Comparison of ENCODE assay signal across 8 cellular contexts in the genomic region with DNA sequence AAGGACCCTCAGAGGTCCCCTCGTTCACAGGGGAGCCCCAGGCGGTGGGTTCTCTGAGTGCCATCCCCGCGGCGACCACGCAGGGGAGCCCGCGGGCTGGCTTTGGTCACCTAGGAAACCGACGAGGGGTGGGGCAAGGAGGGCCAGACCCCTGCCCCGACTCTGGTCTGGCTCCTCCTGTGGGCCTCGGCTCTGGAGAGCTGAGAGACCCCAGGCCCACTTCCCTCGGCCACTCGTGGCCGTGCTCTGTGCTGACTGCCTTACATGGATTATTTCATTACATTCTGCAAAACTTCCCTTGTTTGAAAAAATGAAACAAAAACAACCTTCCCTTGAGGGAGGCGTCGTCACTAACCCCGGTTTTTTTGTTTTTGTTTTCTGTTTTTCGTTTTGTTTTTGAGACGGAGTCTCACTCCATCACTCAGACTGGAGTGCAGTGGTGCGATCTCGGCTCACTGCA. TPM values are rescaled to one million over a fixed set of nuclear protein-coding genes. Genes with fewer than 3 reads are reported as not detected.
DNase-seq lines count a peak whose midpoint lies in the region; ATAC-seq, FAIRE-seq and TF ChIP-seq lines count a peak whose summit lies in the region.

No MANE protein-coding gene starts in this region.

- peak overlapping the region; percentile 23; the same call in 1 of the 2 replicates for H3K4me3 ChIP-seq in K562

- peak overlapping the region; percentile 68 for H3K4me3 Mint-ChIP-seq in T-helper 2 cell treated with Interferon-gamma antibody and Interleukin-4, amounts not matched to agents 5 μg/mL and 100 μg/mL, for 36 hours

- peaks cover 34% of the 10 kb centered on the region for H3K4me1 Mint-ChIP-seq in T-helper 2 cell treated with Interferon-gamma antibody and Interleukin-4, amounts not matched to agents 5 μg/mL and 100 μg/mL, for 36 hours (ENCODE audit: low read depth)

- peaks cover 4% of the 10 kb centered on the region; the same call in 1 of the 2 replicates for H3K9me3 ChIP-seq in K562 (replicated peaks; ENCODE audit: control insufficient read depth, insufficient read depth, low read depth, low read length)

- intact Hi-C loops in K562 (cut with micrococcal nuclease): loop anchor here (2.0 to 5.0 kb wide), 2 partner anchors 50 to 190 kb away; no protein-coding TSS in a partner anchor

- H3K27ac ChIP-seq in K562 (ENCODE audit: extremely low read depth, low read depth, low read length): no peak overlapping the region

- DNase-seq in SKM-1 treated with dmso at 0.1 percent for 144 hours (lab: John Stamatoyannopoulos, UW; ENCODE audit: unreplicated experiment) (peak; percentile 13), SKM-1 (lab: John Stamatoyannopoulos, UW; ENCODE audit: unreplicated experiment) (no peak), K562 (ENCODE audit: extremely low read depth in 1 of 4, low spot score in 3 of 4) (peak; percentile 58 to 73 (median 68)), left kidney (ENCODE audit: low read depth, low spot score) (peak; percentile 76), GOT3 (lab: John Stamatoyannopoulos, UW) (no peak)
- DNase-seq in T-helper 2 cell treated with Interferon-gamma antibody and Interleukin-4, amounts not matched to agents 5 μg/mL and 100 μg/mL, for 36 hours (ENCODE audit: low spot score): peak; percentile 70
- peak; percentile 57 to 67 for DNase-seq in stimulated activated CD4-positive, alpha-beta T cell treated with anti-CD3 and anti-CD28 coated beads, Interleukin-4, amount 100 ng/mL, for 48 hours (ENCODE audit: low read depth in 2 of 2)

- CTCF ChIA-PET in K562 (lab: Yijun Ruan, JAX; ENCODE audit: low intra/inter-chr PET ratio): interaction anchor here (1.2 kb wide), 2 partner anchors 162 to 190 kb away, joined by 4 to 5 read pairs; no protein-coding TSS in a partner anchor

- H3K36me3 Mint-ChIP-seq in T-helper 2 cell treated with Interferon-gamma antibody and Interleukin-4, amounts not matched to agents 5 μg/mL and 100 μg/mL, for 36 hours (ENCODE audit: low read depth): peaks cover 7% of the 10 kb centered on the region

- peak overlapping the region; percentile 87 for H3K27ac Mint-ChIP-seq in T-helper 2 cell treated with Interferon-gamma antibody and Interleukin-4, amounts not matched to agents 5 μg/mL and 100 μg/mL, for 36 hours

- BruUV-seq in K562 (replicated peaks; lab: Mats Ljungman, UMichigan): no TSS peak

- peak; percentile 58 to 79 for TF ChIP-seq RAD21 in K562 (CRISPR knock-in tag; conservative IDR thresholded peaks at IDR 0.05 in 1 of 2, IDR thresholded peaks at IDR 0.05 in 1 of 2)

- peak overlapping the region in 1 of 2 experiments; percentile 74; a peak in 2 of 4 replicates for H3K9ac ChIP-seq in K562 (ENCODE audit: insufficient read depth in 1 of 2, low read depth in 2 of 2, low read length in 2 of 2)

- no peaks in the 10 kb centered on the region for H3K36me3 ChIP-seq in K562 (ENCODE audit: control insufficient read depth, insufficient read depth, low read length)

- peaks cover 0 to 6% of the 10 kb centered on the region in 2 experiments; a peak in 3 of 5 replicates for H3K4me1 ChIP-seq in K562 (replicated peaks in 1 of 2; ENCODE audit: control insufficient read depth in 2 of 2, insufficient read depth in 2 of 2, low read length in 2 of 2)

- FAIRE-seq in K562 (lab: Jason Lieb, UNC): no peak

- peak overlapping the region; percentile 73 for H3K4me2 ChIP-seq in K562 (ENCODE audit: insufficient read depth, low read length)

- in situ Hi-C loops in K562 (cut with MboI): no loop called here

- H3K27me3 Mint-ChIP-seq in T-helper 2 cell treated with Interferon-gamma antibody and Interleukin-4, amounts not matched to agents 5 μg/mL and 100 μg/mL, for 36 hours (ENCODE audit: low read depth): peaks cover 4% of the 10 kb centered on the region

- H4K20me1 ChIP-seq in K562 (replicated peaks; ENCODE audit: control insufficient read depth, insufficient read depth, low read length): no peaks in the 10 kb centered on the region

- TF ChIP-seq EP300 in K562 (IDR thresholded peaks at IDR 0.05; ENCODE audit: low read length): no peak

- POLR2A ChIA-PET in K562 (lab: Yijun Ruan, JAX): no interaction called here

- ATAC-seq in HG03354 (IDR thresholded peaks at IDR 0.05; ENCODE audit: poor library complexity, severe bottlenecking, unreplicated experiment) (peak; percentile 86), K562 (peak; percentile 95)

- peak; percentile 71 to 73 (median 73) for TF ChIP-seq CTCF in K562 (IDR thresholded peaks at IDR 0.05 in 2 of 3, conservative IDR thresholded peaks at IDR 0.05 in 1 of 3; ENCODE audit: insufficient read depth in 2 of 3, low read depth in 1 of 3, low read length in 3 of 3)

- H2AFZ ChIP-seq in K562 (ENCODE audit: low read depth, low read length): peak overlapping the region; percentile 84

- no peak for TF ChIP-seq POLR2A in K562 (conservative IDR thresholded peaks at IDR 0.05)

- no peaks in the 10 kb centered on the region; a peak in 3 of 5 replicates for H3K27me3 ChIP-seq in K562 (ENCODE audit: control insufficient read depth in 2 of 2, insufficient read depth in 2 of 2, low read length in 2 of 2)

- H3K9me1 ChIP-seq in K562 (ENCODE audit: control insufficient read depth, insufficient read depth, low read length): no peaks in the 10 kb centered on the region

- no peaks in the 10 kb centered on the region for H3K79me2 ChIP-seq in K562 (ENCODE audit: control insufficient read depth, insufficient read depth, low read length)

- H3K9me3 Mint-ChIP-seq in T-helper 2 cell treated with Interferon-gamma antibody and Interleukin-4, amounts not matched to agents 5 μg/mL and 100 μg/mL, for 36 hours: peaks cover 17% of the 10 kb centered on the region

- WGBS in K562 (ENCODE audit: insufficient coverage, low coverage, missing lambda C conversion rate): 10% methylated on average over 19 of the region's 22 CpGs

RNA-seq across cellular contexts. Expression of a gene that starts 15.2 kb away (rescaled TPM):
- total RNA-seq in K562 (2011; cell fraction: chromatin; rRNA removed; ENCODE audit: low replicate concordance): 1.6 and 4.0 TPM in 2 replicates
- 0.39 and 1.7 TPM in 2 replicates for total RNA-seq in K562 (2011; cell fraction: nucleolus; rRNA removed)
- 1.1 and 1.5 TPM in 2 replicates for total RNA-seq in K562 (2011; cell fraction: nucleoplasm; rRNA removed)
- total RNA-seq in K562 (2014; rRNA removed) (0.33 and 0.68 TPM in 2 replicates), K562 (2014; rRNA removed; fragmentation: Illumina TruSeq; extraction: Trizol) (0.10 and 0.18 TPM in 2 replicates), K562 (2015; rRNA removed; fragmentation: Illumina TruSeq; extraction: Trizol) (0.54 and 0.60 TPM in 2 replicates), K562 (2021) (0.58 and 0.75 TPM in 2 replicates)
- polyA plus RNA-seq in K562 (2011; rRNA removed) (2.0 and 2.5 TPM in 2 replicates), K562 (2014; fragmentation: Illumina TruSeq; extraction: Trizol) (0.28 and 0.33 TPM in 2 replicates), K562 (2014; fragmentation: Nextera tagmentation; extraction: Ambion mirVana) (under 1 TPM in 1 of 2 experiments, not detected in 1; 0.03 TPM), K562 (2014; rRNA removed) (0.73 and 1.1 TPM in 2 replicates)
- 1.4 and 2.9 TPM in 2 replicates for polyA plus RNA-seq in K562 (2011; cell fraction: cytosol; rRNA removed)
- 6.2 and 14.7 TPM in 2 replicates for polyA plus RNA-seq in K562 (2011; cell fraction: nucleus; rRNA removed)
- polyA plus RNA-seq in K562 (2012): 1.3 and 1.6 TPM in 2 replicates
- polyA minus RNA-seq in K562 (2011; rRNA and poly(A)+ RNA removed): 1.7 and 1.8 TPM in 2 replicates
- 1.6 TPM in 1 of 2 replicates, not detected in the other for polyA minus RNA-seq in K562 (2011; cell fraction: cytosol; rRNA and poly(A)+ RNA removed)
- polyA minus RNA-seq in K562 (2011; cell fraction: nucleus; rRNA and poly(A)+ RNA removed): 1.6 and 2.6 TPM in 2 replicates

RNA-seq across cellular contexts. Expression of a gene that starts 23.1 kb away (rescaled TPM):
- 47.8 and 143 TPM in 2 replicates for total RNA-seq in K562 (2011; cell fraction: chromatin; rRNA removed; ENCODE audit: low replicate concordance)
- total RNA-seq in K562 (2011; cell fraction: nucleolus; rRNA removed): 99.9 and 118 TPM in 2 replicates
- total RNA-seq in K562 (2011; cell fraction: nucleoplasm; rRNA removed): 74.1 and 109 TPM in 2 replicates
- total RNA-seq in K562 (2014; rRNA removed) (40.4 and 59.3 TPM in 2 replicates), K562 (2014; rRNA removed; fragmentation: Illumina TruSeq; extraction: Trizol) (18.6 and 22.7 TPM in 2 replicates), K562 (2015; rRNA removed; fragmentation: Illumina TruSeq; extraction: Trizol) (45.1 and 50.1 TPM in 2 replicates), K562 (2021) (82.8 and 95.3 TPM in 2 replicates)
- polyA plus RNA-seq in K562 (2011; rRNA removed) (43.3 and 102 TPM in 2 replicates), K562 (2014; fragmentation: Illumina TruSeq; extraction: Trizol) (103 and 132 TPM in 2 replicates), K562 (2014; fragmentation: Nextera tagmentation; extraction: Ambion mirVana) (10 to 100 TPM; 25.4 to 26.8 TPM), K562 (2014; rRNA removed) (49.1 and 51.0 TPM in 2 replicates)
- 74.7 and 120 TPM in 2 replicates for polyA plus RNA-seq in K562 (2011; cell fraction: cytosol; rRNA removed)
- polyA plus RNA-seq in K562 (2011; cell fraction: nucleus; rRNA removed): 95.0 and 171 TPM in 2 replicates
- 151 and 373 TPM in 2 replicates for polyA plus RNA-seq in K562 (2012)
- polyA minus RNA-seq in K562 (2011; rRNA and poly(A)+ RNA removed): 25.1 and 30.5 TPM in 2 replicates
- polyA minus RNA-seq in K562 (2011; cell fraction: cytosol; rRNA and poly(A)+ RNA removed): 62.2 and 68.9 TPM in 2 replicates
- 69.4 and 73.9 TPM in 2 replicates for polyA minus RNA-seq in K562 (2011; cell fraction: nucleus; rRNA and poly(A)+ RNA removed)

RNA-seq across cellular contexts. Expression of a gene that starts 54.9 kb away (rescaled TPM):
- total RNA-seq in K562 (2011; cell fraction: chromatin; rRNA removed; ENCODE audit: low replicate concordance): 0.07 TPM in 1 of 2 replicates, not detected in the other
- total RNA-seq in K562 (2011; cell fraction: nucleolus; rRNA removed): not detected in 2 replicates
- 0.07 TPM in 1 of 2 replicates, not detected in the other for total RNA-seq in K562 (2011; cell fraction: nucleoplasm; rRNA removed)
- total RNA-seq in K562 (2014; rRNA removed) (not detected in 2 replicates), K562 (2014; rRNA removed; fragmentation: Illumina TruSeq; extraction: Trizol) (not detected in 2 replicates), K562 (2015; rRNA removed; fragmentation: Illumina TruSeq; extraction: Trizol) (not detected in 2 replicates), K562 (2021) (not detected in 2 replicates)
- polyA plus RNA-seq in K562 (2011; rRNA removed) (0.03 TPM in 1 of 2 replicates, not detected in the other), K562 (2014; fragmentation: Illumina TruSeq; extraction: Trizol) (not detected in 2 replicates), K562 (2014; fragmentation: Nextera tagmentation; extraction: Ambion mirVana) (not detected), K562 (2014; rRNA removed) (not detected in 2 replicates)
- polyA plus RNA-seq in K562 (2011; cell fraction: cytosol; rRNA removed): 0.01 and 0.03 TPM in 2 replicates
- 0.09 TPM in 1 of 2 replicates, not detected in the other for polyA plus RNA-seq in K562 (2011; cell fraction: nucleus; rRNA removed)
- polyA plus RNA-seq in K562 (2012): 0.01 TPM in 1 of 2 replicates, not detected in the other
- not detected in 2 replicates for polyA minus RNA-seq in K562 (2011; rRNA and poly(A)+ RNA removed)
- polyA minus RNA-seq in K562 (2011; cell fraction: cytosol; rRNA and poly(A)+ RNA removed): not detected in 2 replicates
- polyA minus RNA-seq in K562 (2011; cell fraction: nucleus; rRNA and poly(A)+ RNA removed): not detected in 2 replicates

Comparison
In these comparisons a context has a peak if more than half of its experiments do, and no peak if none do; other contexts are left out.
1. DNase-seq: peak in SKM-1 treated with dmso at 0.1 percent for 144 hours (single experiment), T-helper 2 cell treated with Interferon-gamma antibody and Interleukin-4, amounts not matched to agents 5 μg/mL and 100 μg/mL, for 36 hours (single experiment), K562 (4 of 4), left kidney (single experiment) and stimulated activated CD4-positive, alpha-beta T cell treated with anti-CD3 and anti-CD28 coated beads, Interleukin-4, amount 100 ng/mL, for 48 hours (2 of 2); none in SKM-1 (single experiment) and GOT3 (single experiment).